Comparison of ENCODE assay signal across 1 cellular context in the genomic region with DNA sequence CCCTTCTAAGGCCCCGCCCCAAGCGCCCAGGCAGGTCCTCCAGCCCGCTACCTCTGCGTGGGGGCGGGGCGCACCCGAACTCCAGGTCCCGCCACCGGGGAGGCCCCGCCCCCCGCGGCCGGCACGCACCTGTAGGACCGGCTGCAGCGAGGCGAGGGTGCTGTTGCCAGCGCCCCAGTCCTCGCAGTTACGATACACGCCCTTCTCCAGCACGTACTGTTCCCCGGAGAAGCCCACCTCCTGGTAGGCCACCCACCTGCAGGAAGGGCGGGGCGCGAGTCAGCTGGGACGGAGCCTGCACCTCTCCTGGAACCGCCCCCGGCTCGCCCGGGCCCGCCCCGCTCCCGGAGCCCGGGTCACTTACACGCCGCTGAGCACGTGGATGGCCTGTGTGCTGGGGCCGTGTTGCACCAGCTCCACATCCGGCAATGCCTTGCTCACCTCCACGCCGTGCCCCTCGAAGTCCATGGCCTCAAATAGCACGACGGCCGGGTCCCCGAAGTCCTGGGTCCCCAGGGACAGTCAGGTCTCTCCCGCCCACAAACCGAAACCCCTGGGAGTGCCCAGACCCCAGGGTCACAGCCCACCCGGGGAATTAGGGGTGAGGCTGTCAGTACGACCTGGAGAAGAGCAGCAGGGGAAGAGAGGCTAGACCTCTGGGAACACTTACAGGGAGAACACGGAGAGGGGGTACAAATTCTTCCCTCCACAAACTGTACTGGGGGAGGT.
A peak's percentile ranks its signal among the peaks of the same experiment; 100 is the strongest.
TF ChIP-seq lines count a peak whose summit lies in the region.

No MANE protein-coding gene starts in this region.

TF ChIP-seq in K562, 482 proteins besides CTCF, POLR2A, EP300 and RAD21 (continued from another document and continues in another):
- no peak; the same call in 1 of the 2 replicates for TF ChIP-seq CHD2 (IDR thresholded peaks at IDR 0.05; ENCODE audit: low read depth, low read length)
- no peak for TF ChIP-seq THRAP3 (IDR thresholded peaks at IDR 0.05; ENCODE audit: borderline replicate concordance)
- peak; percentile 95 for TF ChIP-seq ZBTB17 (CRISPR knock-in tag; IDR thresholded peaks at IDR 0.05)
- TF ChIP-seq STAG1 (CRISPR knock-in tag; IDR thresholded peaks at IDR 0.05; ENCODE audit: borderline replicate concordance): peak; percentile 64; the same call in 1 of the 2 replicates
- peak; percentile 96 for TF ChIP-seq RB1 (IDR thresholded peaks at IDR 0.05; ENCODE audit: low read depth)
- TF ChIP-seq SMAD2 (IDR thresholded peaks at IDR 0.05; ENCODE audit: low read depth, low read length): no peak
- TF ChIP-seq ZNF785 (CRISPR knock-in tag; IDR thresholded peaks at IDR 0.05): no peak
- TF ChIP-seq NFE2 (IDR thresholded peaks at IDR 0.05; ENCODE audit: low read depth): no peak
- no peak for TF ChIP-seq MCM7 (IDR thresholded peaks at IDR 0.05)
- TF ChIP-seq ZNF668 (CRISPR knock-in tag; IDR thresholded peaks at IDR 0.05): peak; percentile 92
- no peak for TF ChIP-seq MYNN (IDR thresholded peaks at IDR 0.05)
- no peak for TF ChIP-seq MYNN (CRISPR knock-in tag; IDR thresholded peaks at IDR 0.05)
- peak; percentile 59; the same call in 1 of the 2 replicates for TF ChIP-seq ILK (tag; IDR thresholded peaks at IDR 0.05; ENCODE audit: borderline replicate concordance, low read depth)
- TF ChIP-seq TEAD4 (IDR thresholded peaks at IDR 0.05; ENCODE audit: low read length): peak; percentile 50; the same call in 1 of the 2 replicates
- TF ChIP-seq TEAD4 (CRISPR knock-in tag; IDR thresholded peaks at IDR 0.05; ENCODE audit: borderline replicate concordance): peak; percentile 88; the same call in 1 of the 2 replicates
- TF ChIP-seq ZNF224 (CRISPR knock-in tag; IDR thresholded peaks at IDR 0.05): peak; percentile 96
- peak; percentile 87 for TF ChIP-seq ZNF79 (CRISPR knock-in tag; IDR thresholded peaks at IDR 0.05; ENCODE audit: low read depth)
- no peak for TF ChIP-seq JUNB (CRISPR knock-in tag; conservative IDR thresholded peaks at IDR 0.05)
- no peak for TF ChIP-seq COPS2 (conservative IDR thresholded peaks at IDR 0.05)
- TF ChIP-seq FOXK1 (CRISPR knock-in tag; IDR thresholded peaks at IDR 0.05; ENCODE audit: borderline replicate concordance): peak; percentile 99
- TF ChIP-seq ZNF316 (IDR thresholded peaks at IDR 0.05): no peak
- TF ChIP-seq HLTF (IDR thresholded peaks at IDR 0.05): no peak
- no peak for TF ChIP-seq KAT8 (IDR thresholded peaks at IDR 0.05; ENCODE audit: low read depth)
- TF ChIP-seq KLF6 (CRISPR knock-in tag; IDR thresholded peaks at IDR 0.05; ENCODE audit: borderline replicate concordance): peak; percentile 97
- no peak for TF ChIP-seq SETDB1 (IDR thresholded peaks at IDR 0.05; ENCODE audit: low read length)
- TF ChIP-seq, protein P1, sequence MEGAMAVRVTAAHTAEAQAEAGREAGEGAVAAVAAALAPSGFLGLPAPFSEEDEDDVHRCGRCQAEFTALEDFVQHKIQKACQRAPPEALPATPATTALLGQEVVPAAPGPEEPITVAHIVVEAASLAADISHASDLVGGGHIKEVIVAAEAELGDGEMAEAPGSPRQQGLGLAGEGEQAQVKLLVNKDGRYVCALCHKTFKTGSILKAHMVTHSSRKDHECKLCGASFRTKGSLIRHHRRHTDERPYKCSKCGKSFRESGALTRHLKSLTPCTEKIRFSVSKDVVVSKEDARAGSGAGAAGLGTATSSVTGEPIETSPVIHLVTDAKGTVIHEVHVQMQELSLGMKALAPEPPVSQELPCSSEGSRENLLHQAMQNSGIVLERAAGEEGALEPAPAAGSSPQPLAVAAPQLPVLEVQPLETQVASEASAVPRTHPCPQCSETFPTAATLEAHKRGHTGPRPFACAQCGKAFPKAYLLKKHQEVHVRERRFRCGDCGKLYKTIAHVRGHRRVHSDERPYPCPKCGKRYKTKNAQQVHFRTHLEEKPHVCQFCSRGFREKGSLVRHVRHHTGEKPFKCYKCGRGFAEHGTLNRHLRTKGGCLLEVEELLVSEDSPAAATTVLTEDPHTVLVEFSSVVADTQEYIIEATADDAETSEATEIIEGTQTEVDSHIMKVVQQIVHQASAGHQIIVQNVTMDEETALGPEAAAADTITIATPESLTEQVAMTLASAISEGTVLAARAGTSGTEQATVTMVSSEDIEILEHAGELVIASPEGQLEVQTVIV (CRISPR knock-in tag; IDR thresholded peaks at IDR 0.05; ENCODE audit: borderline replicate concordance): peak; percentile 72; the same call in 1 of the 2 replicates
- TF ChIP-seq SOX6 (IDR thresholded peaks at IDR 0.05): peak; percentile 69
- TF ChIP-seq BRCA1 (IDR thresholded peaks at IDR 0.05): no peak
- 0 out of 2 replicates have a peak, but pooled peaks have one; percentile 98 for TF ChIP-seq BRCA1 (CRISPR knock-in tag; IDR thresholded peaks at IDR 0.05)
- TF ChIP-seq SMARCE1 (IDR thresholded peaks at IDR 0.05): peak; percentile 29; the same call in 1 of the 2 replicates
- TF ChIP-seq TEAD2 (tag; IDR thresholded peaks at IDR 0.05): peak; percentile 53; the same call in 1 of the 2 replicates
- peak; percentile 67 to 85 for TF ChIP-seq AFF1 (IDR thresholded peaks at IDR 0.05; ENCODE audit: low read depth in 1 of 2, partially characterized antibody in 2 of 2)
- peak; percentile 66; the same call in 1 of the 2 replicates for TF ChIP-seq ZKSCAN3 (CRISPR knock-in tag; IDR thresholded peaks at IDR 0.05)
- TF ChIP-seq, protein P2, sequence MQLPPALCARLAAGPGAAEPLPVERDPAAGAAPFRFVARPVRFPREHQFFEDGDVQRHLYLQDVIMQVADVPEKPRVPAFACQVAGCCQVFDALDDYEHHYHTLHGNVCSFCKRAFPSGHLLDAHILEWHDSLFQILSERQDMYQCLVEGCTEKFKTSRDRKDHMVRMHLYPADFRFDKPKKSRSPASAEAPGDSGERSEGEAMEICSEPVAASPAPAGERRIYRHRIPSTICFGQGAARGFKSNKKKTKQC (CRISPR knock-in tag; IDR thresholded peaks at IDR 0.05): peak; percentile 99
- TF ChIP-seq NCOA1 (IDR thresholded peaks at IDR 0.05; ENCODE audit: low read depth): peak; percentile 46; the same call in 1 of the 2 replicates
- TF ChIP-seq TSC22D4 (tag; IDR thresholded peaks at IDR 0.05): no peak
- TF ChIP-seq NR2C1 (IDR thresholded peaks at IDR 0.05): peak; percentile 64
- TF ChIP-seq NR2C1 (tag; IDR thresholded peaks at IDR 0.05): peak; percentile 94
- TF ChIP-seq XRCC4 (IDR thresholded peaks at IDR 0.05; ENCODE audit: extremely low read depth, insufficient read depth, insufficient read length): no peak
- no peak for TF ChIP-seq CSDE1 (IDR thresholded peaks at IDR 0.05)
- no peak for TF ChIP-seq PML (IDR thresholded peaks at IDR 0.05; ENCODE audit: low read length)
- TF ChIP-seq CBFB (CRISPR knock-in tag; IDR thresholded peaks at IDR 0.05): peak; percentile 89
- TF ChIP-seq MYBL2 (IDR thresholded peaks at IDR 0.05; ENCODE audit: low read depth): no peak
- no peak for TF ChIP-seq MYBL2 (CRISPR knock-in tag; IDR thresholded peaks at IDR 0.05; ENCODE audit: borderline replicate concordance)
- peak; percentile 91 for TF ChIP-seq IFI16 (CRISPR knock-in tag; IDR thresholded peaks at IDR 0.05)
- peak; percentile 47; the same call in 1 of the 2 replicates for TF ChIP-seq HOXB6 (CRISPR knock-in tag; IDR thresholded peaks at IDR 0.05; ENCODE audit: borderline replicate concordance)
- TF ChIP-seq MIER1 (IDR thresholded peaks at IDR 0.05; ENCODE audit: low read depth): no peak
- TF ChIP-seq XRCC3 (IDR thresholded peaks at IDR 0.05): no peak
- 0 out of 2 replicates have a peak, but pooled peaks have one; percentile 31 for TF ChIP-seq MXI1 (IDR thresholded peaks at IDR 0.05; ENCODE audit: low read depth, low read length)
- TF ChIP-seq, protein P3, sequence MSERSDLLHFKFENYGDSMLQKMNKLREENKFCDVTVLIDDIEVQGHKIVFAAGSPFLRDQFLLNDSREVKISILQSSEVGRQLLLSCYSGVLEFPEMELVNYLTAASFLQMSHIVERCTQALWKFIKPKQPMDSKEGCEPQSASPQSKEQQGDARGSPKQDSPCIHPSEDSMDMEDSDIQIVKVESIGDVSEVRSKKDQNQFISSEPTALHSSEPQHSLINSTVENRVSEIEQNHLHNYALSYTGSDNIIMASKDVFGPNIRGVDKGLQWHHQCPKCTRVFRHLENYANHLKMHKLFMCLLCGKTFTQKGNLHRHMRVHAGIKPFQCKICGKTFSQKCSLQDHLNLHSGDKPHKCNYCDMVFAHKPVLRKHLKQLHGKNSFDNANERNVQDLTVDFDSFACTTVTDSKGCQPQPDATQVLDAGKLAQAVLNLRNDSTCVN (CRISPR knock-in tag; IDR thresholded peaks at IDR 0.05): peak; percentile 93
- no peak for TF ChIP-seq EHMT2 (IDR thresholded peaks at IDR 0.05)
- TF ChIP-seq NFXL1 (CRISPR knock-in tag; IDR thresholded peaks at IDR 0.05): peak; percentile 96
- TF ChIP-seq ZNF121 (CRISPR knock-in tag; conservative IDR thresholded peaks at IDR 0.05): no peak
- 0 out of 2 replicates have a peak, but pooled peaks have one; percentile 47 for TF ChIP-seq ZNF124 (CRISPR knock-in tag; IDR thresholded peaks at IDR 0.05)
- TF ChIP-seq EP400 (IDR thresholded peaks at IDR 0.05): peak; percentile 99
- peak; percentile 98 for TF ChIP-seq NR3C1 (CRISPR knock-in tag; IDR thresholded peaks at IDR 0.05)
- peak; percentile 79 for TF ChIP-seq DIDO1 (tag; IDR thresholded peaks at IDR 0.05; ENCODE audit: low read depth)
- TF ChIP-seq POLR2H (tag; IDR thresholded peaks at IDR 0.05; ENCODE audit: low read depth): no peak
- peak; percentile 99 for TF ChIP-seq CXXC5 (CRISPR knock-in tag; IDR thresholded peaks at IDR 0.05)
- TF ChIP-seq ZNF76 (CRISPR knock-in tag; IDR thresholded peaks at IDR 0.05; ENCODE audit: borderline replicate concordance): peak; percentile 92
- 0 out of 4 replicates have a peak, but pooled peaks of 1 of the 2 experiments have one; percentile 6 for TF ChIP-seq ETV6 (IDR thresholded peaks at IDR 0.05; ENCODE audit: borderline replicate concordance in 1 of 2, low read depth in 2 of 2, low read length in 1 of 2)
- TF ChIP-seq ETV6 (CRISPR knock-in tag; IDR thresholded peaks at IDR 0.05; ENCODE audit: borderline replicate concordance): peak; percentile 80; the same call in 1 of the 2 replicates
- TF ChIP-seq ZNF263 (CRISPR knock-in tag; IDR thresholded peaks at IDR 0.05; ENCODE audit: borderline replicate concordance): 0 out of 2 replicates have a peak, but pooled peaks have one; percentile 25
- TF ChIP-seq, protein P4, sequence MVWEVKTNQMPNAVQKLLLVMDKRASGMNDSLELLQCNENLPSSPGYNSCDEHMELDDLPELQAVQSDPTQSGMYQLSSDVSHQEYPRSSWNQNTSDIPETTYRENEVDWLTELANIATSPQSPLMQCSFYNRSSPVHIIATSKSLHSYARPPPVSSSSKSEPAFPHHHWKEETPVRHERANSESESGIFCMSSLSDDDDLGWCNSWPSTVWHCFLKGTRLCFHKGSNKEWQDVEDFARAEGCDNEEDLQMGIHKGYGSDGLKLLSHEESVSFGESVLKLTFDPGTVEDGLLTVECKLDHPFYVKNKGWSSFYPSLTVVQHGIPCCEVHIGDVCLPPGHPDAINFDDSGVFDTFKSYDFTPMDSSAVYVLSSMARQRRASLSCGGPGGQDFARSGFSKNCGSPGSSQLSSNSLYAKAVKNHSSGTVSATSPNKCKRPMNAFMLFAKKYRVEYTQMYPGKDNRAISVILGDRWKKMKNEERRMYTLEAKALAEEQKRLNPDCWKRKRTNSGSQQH (CRISPR knock-in tag; IDR thresholded peaks at IDR 0.05): peak; percentile 97
- TF ChIP-seq ZBTB49 (CRISPR knock-in tag; IDR thresholded peaks at IDR 0.05; ENCODE audit: borderline replicate concordance): peak; percentile 98
